8 cellular contexts compared by ENCODE assay signal in the genomic region with DNA sequence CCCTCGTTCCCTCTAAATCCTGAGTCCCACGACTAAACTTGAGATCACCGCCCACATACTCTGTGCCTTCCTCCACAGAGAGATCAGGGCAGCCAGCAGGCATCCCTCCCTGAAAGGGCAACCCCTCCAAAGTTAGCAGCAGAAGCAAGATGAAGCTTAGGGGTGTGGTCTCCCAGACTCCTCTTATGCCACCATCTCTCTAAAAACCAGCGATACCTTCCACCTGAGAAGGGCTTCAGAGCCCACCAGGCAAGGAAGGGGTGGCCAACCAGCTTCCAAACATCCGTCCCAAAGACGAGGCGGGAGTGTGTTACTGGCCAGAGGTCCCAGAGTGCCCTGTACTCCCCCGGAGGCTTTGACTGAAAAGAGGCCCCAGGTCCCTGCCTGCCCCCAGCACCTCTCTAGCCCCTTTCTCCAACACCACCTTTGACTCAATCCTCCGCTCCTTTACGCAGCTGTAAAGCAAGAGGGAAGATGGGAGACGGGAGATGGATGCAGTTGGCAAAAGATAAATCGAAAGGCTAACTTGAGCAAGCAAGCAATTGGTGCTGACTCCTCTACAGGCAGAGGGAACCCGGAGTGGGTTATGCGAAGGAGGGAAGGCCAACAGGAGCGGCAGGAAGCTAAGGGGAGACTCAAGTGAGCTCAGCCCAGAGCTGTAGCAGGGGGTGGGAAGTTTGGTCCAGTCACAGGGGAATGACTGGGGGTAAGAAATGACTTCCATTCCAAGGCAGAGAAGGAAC. TPM values are rescaled to one million over a fixed set of nuclear protein-coding genes. Genes with fewer than 3 reads are reported as not detected.
DNase-seq lines count a peak whose midpoint lies in the region; ATAC-seq, FAIRE-seq and TF ChIP-seq lines count a peak whose summit lies in the region.

No MANE protein-coding gene starts in this region.

- no peaks in the 10 kb centered on the region for H3K9me3 ChIP-seq in endothelial cell of umbilical vein (replicated peaks; ENCODE audit: control insufficient read depth, insufficient read depth, low read length)
- H3K9me3 ChIP-seq in neutrophil: no peaks in the 10 kb centered on the region

- H3K9ac ChIP-seq in endothelial cell of umbilical vein (replicated peaks; ENCODE audit: extremely low read depth, insufficient read depth, low read length): peak overlapping the region; percentile 60

- peak; percentile 67 for DNase-seq in activated effector memory CD4-positive, alpha-beta T cell treated with anti-CD3 and anti-CD28 coated beads, Interleukin-2, amount 50 U/mL, for 16 hours
- DNase-seq in activated effector memory CD4-positive, alpha-beta T cell treated with Interleukin-2 at 50 U/mL for 16 hours: no peak
- peak; percentile 32 for DNase-seq in SK-N-DZ (ENCODE audit: low spot score)
- DNase-seq in endothelial cell of umbilical vein (ENCODE audit: low read depth, low spot score): peak; percentile 54
- no peak for DNase-seq in T-helper 9 cell
- DNase-seq in NCI-H1105 treated with DMSO at 0.1 percent for 48 hours (lab: John Stamatoyannopoulos, UW): no peak

- POLR2A ChIA-PET in endothelial cell of umbilical vein (lab: Charles Lee): no interaction called here

- H3K27me3 ChIP-seq in endothelial cell of umbilical vein (ENCODE audit: control insufficient read depth in 2 of 2, insufficient read depth in 2 of 2, low read length in 2 of 2) (no peaks in the 10 kb centered on the region), neutrophil (no peaks in the 10 kb centered on the region)

- TF ChIP-seq CTCF in endothelial cell of umbilical vein (IDR thresholded peaks at IDR 0.05; ENCODE audit: extremely low read depth in 1 of 2, insufficient read depth in 1 of 2, low read depth in 1 of 2, low read length in 2 of 2) (no peak), neutrophil (IDR thresholded peaks at IDR 0.05) (no peak)

- H3K4me1 ChIP-seq in endothelial cell of umbilical vein (ENCODE audit: control insufficient read depth, extremely low read depth, insufficient read depth, low read length) (peaks cover 46% of the 10 kb centered on the region), neutrophil (ENCODE audit: control insufficient read depth in 1 of 2, insufficient read depth in 1 of 2, low read depth in 1 of 2, low read length in 1 of 2) (peaks cover 42 to 54% of the 10 kb centered on the region in 2 experiments)

- H3K27ac ChIP-seq in endothelial cell of umbilical vein (ENCODE audit: insufficient read depth, low read depth, low read length): peak overlapping the region; percentile 42
- peak overlapping the region; percentile 82 for H3K27ac ChIP-seq in neutrophil

- peak overlapping the region; percentile 2 for H2AFZ ChIP-seq in endothelial cell of umbilical vein (ENCODE audit: low read depth, low read length)

- TSS peak; percentile 18 for BruUV-seq in endothelial cell of umbilical vein (replicated peaks; lab: Mats Ljungman, UMichigan)

- intact Hi-C loops in endothelial cell of umbilical vein (cut with micrococcal nuclease): loop anchor here (1.0 to 2.0 kb wide), 2 partner anchors 9 to 85 kb away; a partner anchor contains a TSS

- no peaks in the 10 kb centered on the region for H3K9me1 ChIP-seq in endothelial cell of umbilical vein (replicated peaks; ENCODE audit: control insufficient read depth, extremely low read depth, insufficient read depth, low read length)

- peak; percentile 67 for FAIRE-seq in endothelial cell of umbilical vein (lab: Jason Lieb, UNC)

- H3K79me2 ChIP-seq in endothelial cell of umbilical vein (ENCODE audit: control insufficient read depth, insufficient read depth, low read length): peaks cover 41% of the 10 kb centered on the region

- H3K4me3 ChIP-seq in endothelial cell of umbilical vein (replicated peaks in 1 of 3; ENCODE audit: insufficient read depth in 1 of 3, low read depth in 1 of 3, low read length in 3 of 3) (peak overlapping the region; percentile 53 to 88 (median 66)), neutrophil (ENCODE audit: low read depth in 1 of 2, low read length in 1 of 2) (peak overlapping the region; percentile 86 to 87)

- ATAC-seq in GM21825 (IDR thresholded peaks at IDR 0.05; ENCODE audit: unreplicated experiment): no peak

- CTCF ChIA-PET in endothelial cell of umbilical vein (lab: Charles Lee): interaction anchor here (0.9 to 2.0 kb wide), 12 partner anchors 10 to 87 kb away, joined by 3 to 8 read pairs (median 4); no protein-coding TSS in a partner anchor

- no peak for TF ChIP-seq POLR2A in endothelial cell of umbilical vein (IDR thresholded peaks at IDR 0.05; ENCODE audit: low read depth, low read length)

- H3K36me3 ChIP-seq in endothelial cell of umbilical vein (ENCODE audit: control insufficient read depth in 2 of 2, extremely low read depth in 1 of 2, insufficient read depth in 2 of 2, low read length in 2 of 2) (peaks cover 0 to 5% of the 10 kb centered on the region in 2 experiments), neutrophil (peaks cover 15% of the 10 kb centered on the region)

- no peaks in the 10 kb centered on the region for H4K20me1 ChIP-seq in endothelial cell of umbilical vein (replicated peaks; ENCODE audit: control insufficient read depth, extremely low read depth, insufficient read depth, low read length)

- dilution Hi-C loops in endothelial cell of umbilical vein (cut with MboI; ENCODE audit: extremely low pct_ligation_motif_present, low sequenced_read_pairs): no loop called here

- H3K4me2 ChIP-seq in endothelial cell of umbilical vein (ENCODE audit: insufficient read depth, low read length): peak overlapping the region; percentile 96

TF ChIP-seq in endothelial cell of umbilical vein, 7 proteins besides CTCF, POLR2A, EP300 and RAD21:
- TF ChIP-seq MYC (IDR thresholded peaks at IDR 0.05; ENCODE audit: low read depth, low read length) (no peak), POLR2AphosphoS5 (IDR thresholded peaks at IDR 0.05; ENCODE audit: insufficient read depth, low read depth, low read length) (no peak), GATA2 (IDR thresholded peaks at IDR 0.05; ENCODE audit: insufficient read depth, insufficient read length, low read depth, low read length) (no peak)

RNA-seq across cellular contexts. Expression of a gene that starts 1.1 kb away (rescaled TPM):
- polyA plus RNA-seq in SK-N-DZ (2014; cell fraction: cytosol; rRNA removed): 31.8 and 44.0 TPM in 2 replicates
- 12.1 and 15.1 TPM in 2 replicates for polyA plus RNA-seq in SK-N-DZ (2014; cell fraction: nucleus; rRNA removed)
- 50.2 and 50.4 TPM in 2 replicates for total RNA-seq in endothelial cell of umbilical vein
- polyA plus RNA-seq in endothelial cell of umbilical vein: 23.0 and 33.3 TPM in 2 replicates
- polyA plus RNA-seq in endothelial cell of umbilical vein (2011; cell fraction: cytosol; rRNA removed): 25.7 and 28.4 TPM in 2 replicates
- 23.1 and 27.7 TPM in 2 replicates for polyA plus RNA-seq in endothelial cell of umbilical vein (2011; cell fraction: nucleus; rRNA removed)
- 22.1 and 34.0 TPM in 2 replicates for polyA plus RNA-seq in endothelial cell of umbilical vein (2012)
- 72.3 and 84.6 TPM in 2 replicates for polyA minus RNA-seq in endothelial cell of umbilical vein
- 19.8 TPM for polyA minus RNA-seq in endothelial cell of umbilical vein (2011; cell fraction: cytosol; rRNA and poly(A)+ RNA removed)
- polyA minus RNA-seq in endothelial cell of umbilical vein (2011; cell fraction: nucleus; rRNA and poly(A)+ RNA removed): 29.8 and 45.1 TPM in 2 replicates

RNA-seq across cellular contexts. Expression of a gene that starts 16.6 kb away (rescaled TPM):
- polyA plus RNA-seq in SK-N-DZ (2014; cell fraction: cytosol; rRNA removed): 5.6 and 8.2 TPM in 2 replicates
- polyA plus RNA-seq in SK-N-DZ (2014; cell fraction: nucleus; rRNA removed): 34.9 and 44.3 TPM in 2 replicates
- 13.2 and 18.0 TPM in 2 replicates for total RNA-seq in endothelial cell of umbilical vein
- polyA plus RNA-seq in endothelial cell of umbilical vein: 11.4 and 12.4 TPM in 2 replicates
- 7.2 and 8.3 TPM in 2 replicates for polyA plus RNA-seq in endothelial cell of umbilical vein (2011; cell fraction: cytosol; rRNA removed)
- polyA plus RNA-seq in endothelial cell of umbilical vein (2011; cell fraction: nucleus; rRNA removed): 51.5 and 69.1 TPM in 2 replicates
- polyA plus RNA-seq in endothelial cell of umbilical vein (2012): 5.8 and 11.4 TPM in 2 replicates
- 13.6 and 14.1 TPM in 2 replicates for polyA minus RNA-seq in endothelial cell of umbilical vein
- 8.9 TPM for polyA minus RNA-seq in endothelial cell of umbilical vein (2011; cell fraction: cytosol; rRNA and poly(A)+ RNA removed)
- 16.7 and 17.1 TPM in 2 replicates for polyA minus RNA-seq in endothelial cell of umbilical vein (2011; cell fraction: nucleus; rRNA and poly(A)+ RNA removed)

Comparison
In these comparisons a context has a peak if more than half of its experiments do, and no peak if none do; other contexts are left out.
1. DNase-seq: peak in activated effector memory CD4-positive, alpha-beta T cell treated with anti-CD3 and anti-CD28 coated beads, Interleukin-2, amount 50 U/mL, for 16 hours (single experiment), SK-N-DZ (single experiment) and endothelial cell of umbilical vein (single experiment); none in activated effector memory CD4-positive, alpha-beta T cell treated with Interleukin-2 at 50 U/mL for 16 hours (single experiment), T-helper 9 cell (single experiment) and NCI-H1105 treated with DMSO at 0.1 percent for 48 hours (single experiment).